Comparison of ENCODE assay signal across 28 cellular contexts in the genomic region with DNA sequence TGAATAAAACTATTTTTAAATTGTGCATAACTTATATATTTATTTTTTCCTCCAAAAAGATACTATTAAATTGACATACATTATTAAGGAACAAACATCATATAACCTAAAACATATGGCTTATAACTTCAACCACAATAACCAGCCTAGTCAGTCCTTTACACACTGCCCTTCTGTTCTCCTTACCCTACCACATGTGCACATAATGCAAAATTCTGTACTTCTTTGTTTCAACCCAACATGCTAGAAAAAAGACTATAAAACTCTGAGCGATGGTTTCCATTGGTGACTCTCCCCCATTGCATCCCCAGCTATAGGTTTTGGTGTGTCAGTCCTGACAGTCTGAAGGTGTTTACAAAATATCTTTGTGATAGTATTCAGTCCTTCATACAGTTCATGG. TPM values are rescaled to one million over a fixed set of nuclear protein-coding genes. Genes with fewer than 3 reads are reported as not detected.
DNase-seq lines count a peak whose midpoint lies in the region; ATAC-seq, FAIRE-seq and TF ChIP-seq lines count a peak whose summit lies in the region.
"Had no signal": no experiment of that assay in that cellular context is flagged by ENCODE, and none has a peak within 500 bp of the region (broad histone marks: within the 10 kb centered on the region; RNA-seq: fewer than 3 reads in every experiment).

No MANE protein-coding gene starts in this region.

- intact Hi-C loops in stomach (cut with DNase I; ENCODE audit: low total_unique reads) = no loop called here

- no peak overlapping the region for H3K4ac ChIP-seq in H1 (replicated peaks; ENCODE audit: insufficient read length, low read depth, low read length)

- H4K20me1 ChIP-seq in DND-41 (ENCODE audit: insufficient read depth, low read length) (no peaks in the 10 kb centered on the region), H1 (replicated peaks in 1 of 2; ENCODE audit: control insufficient read depth in 1 of 2, insufficient read depth in 2 of 2, low read length in 2 of 2) (no peaks in the 10 kb centered on the region)
- H4K20me1 ChIP-seq: BLaER1 had no signal

- TF ChIP-seq EP300 in H1 (IDR thresholded peaks at IDR 0.05; ENCODE audit: borderline replicate concordance in 1 of 2, low read depth in 2 of 2, low read length in 2 of 2) (no peak), stomach (IDR thresholded peaks at IDR 0.05) (no peak)

- FAIRE-seq in H1 (lab: Jason Lieb, UNC) = no peak
- FAIRE-seq: A204.1, D721Med, GM12878, GM12892, GM18507, GM19239 had no signal

- CTCF ChIA-PET in H1 (lab: Charles Lee; ENCODE audit: partially characterized antibody) = interaction anchor here (1.4 to 1.8 kb wide), 2 partner anchors 8 to 40 kb away, joined by 3 to 6 read pairs; no protein-coding TSS in a partner anchor

- H3K23ac ChIP-seq in H1 (ENCODE audit: insufficient read length) = no peak overlapping the region

- no peak overlapping the region for H3K18ac ChIP-seq in H1 (ENCODE audit: extremely low read depth, low read length)

- H3K36me3 ChIP-seq in DND-41 (ENCODE audit: insufficient read depth, low read length) (no peaks in the 10 kb centered on the region), H1 (ENCODE audit: control insufficient read depth in 2 of 4, insufficient read depth in 4 of 4, low read length in 3 of 4) (no peaks in the 10 kb centered on the region), stomach (no peaks in the 10 kb centered on the region)
- H3K36me3 ChIP-seq: BE2C, BLaER1 had no signal

- H3K4me2 ChIP-seq in DND-41 (ENCODE audit: insufficient read depth, low read length) (no peak overlapping the region), H1 (ENCODE audit: insufficient read depth in 1 of 2, low read depth in 2 of 2, low read length in 2 of 2) (no peak overlapping the region)
- H3K4me2 ChIP-seq: BLaER1 had no signal

- 77% methylated on average over 1 of the region's 1 CpG; no CpG with 5 or more reads in 1 of the 2 experiments for WGBS in H1 (ENCODE audit: extremely low coverage in 1 of 2, insufficient coverage in 1 of 2, insufficient read length in 1 of 2, insufficient replicate concordance in 2 of 2, low coverage in 1 of 2, low lambda C conversion rate in 2 of 2, missing lambda C conversion rate in 1 of 2), 2 experiments
- WGBS in stomach, 5 donors = 81 to 100% (median 96%) methylated on average over 1 of the region's 1 CpG

- no peak overlapping the region for H3K14ac ChIP-seq in H1 (ENCODE audit: insufficient read length)

- no peak overlapping the region for H4K91ac ChIP-seq in H1 (replicated peaks; ENCODE audit: insufficient read length, low read length)

- no peak overlapping the region for H4K8ac ChIP-seq in H1 (ENCODE audit: extremely low read depth, insufficient read depth, low read length)

- H2BK12ac ChIP-seq in H1 (ENCODE audit: low read depth, low read length) = no peak overlapping the region

- H3K4me1 ChIP-seq in DND-41 (ENCODE audit: insufficient read depth, low read length) (peaks cover 13% of the 10 kb centered on the region), H1 (replicated peaks in 1 of 4; ENCODE audit: control insufficient read depth in 3 of 4, insufficient read depth in 4 of 4, low read length in 3 of 4) (peaks cover 5 to 13% (median 10%) of the 10 kb centered on the region in 4 experiments; a peak in 6 of 7 replicates), stomach (no peaks in the 10 kb centered on the region)
- H3K4me1 ChIP-seq: BE2C, Caco-2 had no signal

- H3K56ac ChIP-seq in H1 (replicated peaks; ENCODE audit: insufficient read length, low read depth, low read length) = no peak overlapping the region

- POLR2A ChIA-PET in H1 (lab: Charles Lee; ENCODE audit: partially characterized antibody) = no interaction called here

- no peak for TF ChIP-seq POLR2A in H1 (IDR thresholded peaks at IDR 0.05; ENCODE audit: control extremely low read depth in 1 of 2, low read depth in 2 of 2, low read length in 2 of 2)
- TF ChIP-seq POLR2A in stomach (IDR thresholded peaks at IDR 0.05) = no peak

- peak overlapping the region; percentile 29; the same call in 1 of the 2 replicates for H2AFZ ChIP-seq in DND-41 (ENCODE audit: low read depth, low read length)
- peak overlapping the region; percentile 78 for H2AFZ ChIP-seq in H1 (ENCODE audit: low read length)

- H3K79me2 ChIP-seq in DND-41 (ENCODE audit: insufficient read depth, low read length) (no peaks in the 10 kb centered on the region), H1 (ENCODE audit: control insufficient read depth in 1 of 2, insufficient read depth in 2 of 2, low read length in 2 of 2) (no peaks in the 10 kb centered on the region)

- no peak overlapping the region for H2BK5ac ChIP-seq in H1 (ENCODE audit: low read depth, low read length)

- TF ChIP-seq CTCF in DND-41 (IDR thresholded peaks at IDR 0.05; ENCODE audit: borderline replicate concordance, extremely low read depth, low read length, poor library complexity, severe bottlenecking) (no peak), H1 (IDR thresholded peaks at IDR 0.05; ENCODE audit: control extremely low read depth in 1 of 3, insufficient read depth in 1 of 3, low read depth in 1 of 3, low read length in 3 of 3) (no peak), stomach (IDR thresholded peaks at IDR 0.05) (no peak)

- DNase-seq in COLO829 (ENCODE audit: low spot score) = peak; percentile 21
- DNase-seq in DND-41 = no peak
- peak; percentile 42 for DNase-seq in OCI-M1 (lab: John Stamatoyannopoulos, UW)
- no peak for DNase-seq in H1 (ENCODE audit: low read depth in 1 of 2, low spot score in 2 of 2)
- no peak for DNase-seq in NCI-H1436 treated with DMSO at 0.1 percent for 48 hours (lab: John Stamatoyannopoulos, UW)
- DNase-seq in stomach = no peak
- no peak for DNase-seq in NCI-H1694 treated with DMSO at 0.1 percent for 48 hours (lab: John Stamatoyannopoulos, UW)
- DNase-seq: 8988T; ACHN; BE2C; C1 segment of cervical spinal cord; Caco-2; Calu3; CD4-positive, alpha-beta memory T cell; CD4-positive, CD25-positive, alpha-beta regulatory T cell; CD8-positive, alpha-beta memory T cell; DMS79 treated with DMSO at 0.1 percent for 48 hours; EL; GDM1 had no signal

- no peak overlapping the region for H2BK15ac ChIP-seq in H1 (ENCODE audit: low read length)

- no peak overlapping the region for H2BK20ac ChIP-seq in H1 (ENCODE audit: low read length)

- H3K4me3 ChIP-seq in DND-41 (ENCODE audit: low read depth in 1 of 2, low read length in 2 of 2) = no peak overlapping the region
- H3K4me3 ChIP-seq in H1 (ENCODE audit: extremely low read depth in 1 of 4, insufficient read depth in 2 of 4, low read depth in 3 of 4, low read length in 4 of 4) = no peak overlapping the region
- no peak overlapping the region for H3K4me3 ChIP-seq in stomach
- H3K4me3 ChIP-seq: BLaER1, GM12878 had no signal

- H2AK5ac ChIP-seq in H1 (ENCODE audit: low read depth, low read length) = no peak overlapping the region

- no peak overlapping the region for H4K5ac ChIP-seq in H1 (ENCODE audit: insufficient read length, low read depth, low read length)

- no peaks in the 10 kb centered on the region for H3K23me2 ChIP-seq in H1 (ENCODE audit: low read depth, low read length)

- no peak overlapping the region for H2BK120ac ChIP-seq in H1 (replicated peaks; ENCODE audit: low read depth, low read length)

- no peaks in the 10 kb centered on the region for H3K9me3 ChIP-seq in DND-41 (ENCODE audit: insufficient read depth, low read length, severe bottlenecking)
- H3K9me3 ChIP-seq in H1 (ENCODE audit: insufficient read depth in 2 of 2, low read depth in 1 of 2, low read length in 1 of 2) = no peaks in the 10 kb centered on the region
- H3K9me3 ChIP-seq in stomach = no peaks in the 10 kb centered on the region
- H3K9me3 ChIP-seq: BE2C, BLaER1, Caco-2 had no signal

- no peaks in the 10 kb centered on the region for H3K79me1 ChIP-seq in H1 (ENCODE audit: low read depth, low read length)

- no peak for TF ChIP-seq RAD21 in H1 (IDR thresholded peaks at IDR 0.05 in 1 of 2, conservative IDR thresholded peaks at IDR 0.05 in 1 of 2; ENCODE audit: low read depth in 2 of 2, low read length in 2 of 2)

- H3K9ac ChIP-seq in DND-41 (ENCODE audit: low read depth, low read length) (no peak overlapping the region), H1 (replicated peaks in 1 of 4; ENCODE audit: extremely low read depth in 1 of 4, low read depth in 3 of 4, low read length in 3 of 4) (no peak overlapping the region)
- H3K9ac ChIP-seq: BLaER1 had no signal

- H3K27me3 ChIP-seq in DND-41 (ENCODE audit: insufficient read depth, low read length, poor library complexity) (no peaks in the 10 kb centered on the region), H1 (replicated peaks in 1 of 4; ENCODE audit: control insufficient read depth in 3 of 4, extremely low read depth in 1 of 4, insufficient read depth in 3 of 4, low read length in 3 of 4) (no peaks in the 10 kb centered on the region), stomach (no peaks in the 10 kb centered on the region)
- H3K27me3 ChIP-seq: BE2C, BLaER1 had no signal

- ATAC-seq in DND-41 (ENCODE audit: insufficient read depth, low read depth) = no peak
- ATAC-seq in GM19023 (IDR thresholded peaks at IDR 0.05; ENCODE audit: unreplicated experiment) = no peak
- ATAC-seq: GM12878 had no signal

- H3K27ac ChIP-seq in DND-41 (ENCODE audit: low read length) (no peak overlapping the region), H1 (ENCODE audit: low read depth, low read length) (no peak overlapping the region), stomach (no peak overlapping the region)
- H3K27ac ChIP-seq: BLaER1 had no signal

RNA-seq across cellular contexts. Expression of a gene that starts 14.8 kb away (rescaled TPM):
- total RNA-seq in H1 (2021; fragmentation: NEBNext Ultra II Directional; extraction: Animal tissue kit (Norgen Biotek cat#: 25700)) = 62.2 and 63.2 TPM in 2 replicates
- polyA plus RNA-seq in H1 (2011; rRNA removed) = 6.3 and 11.9 TPM in 2 replicates
- polyA plus RNA-seq in H1 (2011; cell fraction: cytosol; rRNA removed) = 18.0 TPM
- polyA plus RNA-seq in H1 (2011; cell fraction: nucleus; rRNA removed) = 7.1 TPM
- 17.4 to 40.2 TPM (median 21.4 TPM) in 4 replicates for polyA plus RNA-seq in H1 (2012, experiment 1 of 2)
- polyA plus RNA-seq in H1 (2012, experiment 2 of 2) = 2.8 TPM
- 42.2 TPM for polyA plus RNA-seq in H1 (2013, experiment 1 of 2)
- polyA plus RNA-seq in H1 (2013, experiment 2 of 2) = 39.6 TPM
- polyA minus RNA-seq in H1 (2011; rRNA and poly(A)+ RNA removed) = 23.2 and 38.5 TPM in 2 replicates
- polyA minus RNA-seq in H1 (2011; cell fraction: cytosol; rRNA and poly(A)+ RNA removed) = 25.9 TPM
- polyA minus RNA-seq in H1 (2011; cell fraction: nucleus; rRNA and poly(A)+ RNA removed) = 49.3 TPM
- 10 to 100 TPM in 1 of 5 donors, 1 to 10 TPM in 2, not detected in 2; 7.7 to 22.8 (median 9.2) TPM for total RNA-seq in stomach
- polyA plus RNA-seq in stomach = 1 to 10 TPM; 1.5 to 3.5 (median 2.4) TPM
- polyA plus RNA-seq: CD14-positive monocyte had no signal

RNA-seq across cellular contexts. Expression of a gene that starts 42.3 kb away (rescaled TPM):
- total RNA-seq in H1 (2021; fragmentation: NEBNext Ultra II Directional; extraction: Animal tissue kit (Norgen Biotek cat#: 25700)) = 15.0 and 15.1 TPM in 2 replicates
- polyA plus RNA-seq in H1 (2011; rRNA removed) = 1.8 and 2.0 TPM in 2 replicates
- polyA plus RNA-seq in H1 (2011; cell fraction: cytosol; rRNA removed) = 3.0 TPM
- polyA plus RNA-seq in H1 (2011; cell fraction: nucleus; rRNA removed) = 1.1 TPM
- 4.6 to 10.6 TPM (median 5.9 TPM) in 4 replicates for polyA plus RNA-seq in H1 (2012, experiment 1 of 2)
- 2.0 TPM for polyA plus RNA-seq in H1 (2012, experiment 2 of 2)
- polyA plus RNA-seq in H1 (2013, experiment 1 of 2) = 15.3 TPM
- polyA plus RNA-seq in H1 (2013, experiment 2 of 2) = 17.1 TPM
- polyA minus RNA-seq in H1 (2011; rRNA and poly(A)+ RNA removed) = 3.2 and 3.8 TPM in 2 replicates
- 6.2 TPM for polyA minus RNA-seq in H1 (2011; cell fraction: cytosol; rRNA and poly(A)+ RNA removed)
- polyA minus RNA-seq in H1 (2011; cell fraction: nucleus; rRNA and poly(A)+ RNA removed) = 3.4 TPM
- total RNA-seq in stomach = 1 to 10 TPM in 4 of 5 donors, not detected in 1; 1.4 to 5.8 (median 3.8) TPM
- polyA plus RNA-seq in stomach = 1 to 10 TPM in 1 of 3 donors, under 1 TPM in 2; 0.12 to 1.9 (median 0.46) TPM
- total RNA-seq: CD4-positive, CD25-positive, alpha-beta regulatory T cell had no signal
- polyA plus RNA-seq: CD14-positive monocyte had no signal

Comparison
In these comparisons a context has a peak if more than half of its experiments do, and no peak if none do; other contexts are left out.
1. DNase-seq: peak in COLO829 (single experiment) and OCI-M1 (single experiment); none in DND-41 (single experiment), H1 (0 of 2), NCI-H1436 treated with DMSO at 0.1 percent for 48 hours (single experiment), stomach (single experiment) and NCI-H1694 treated with DMSO at 0.1 percent for 48 hours (single experiment).